Comparison of ENCODE assay signal across 7 cellular contexts in genomic region chr7:51067757-51068156, GRCh38.
DNase-seq lines count a peak whose midpoint lies in the region; ATAC-seq and TF ChIP-seq lines count a peak whose summit lies in the region.

No MANE protein-coding gene starts in this region.

- H2AFZ ChIP-seq in PC-3 (ENCODE audit: low read length): no peak overlapping the region

- no peak overlapping the region for H3K9ac ChIP-seq in PC-3 (ENCODE audit: low read length)

- no peaks in the 10 kb centered on the region for H3K27me3 ChIP-seq in PC-3 (ENCODE audit: low read length)

- TF ChIP-seq CTCF in GM10248 (IDR thresholded peaks at IDR 0.05; ENCODE audit: control extremely low read depth, extremely low read depth, low read depth, missing control alignments) (peak; percentile 45), PC-3 (conservative IDR thresholded peaks at IDR 0.05; ENCODE audit: low read depth, low read length) (peak; percentile 90)

- DNase-seq in GM10248 (ENCODE audit: extremely low spot score): peak; percentile 55
- DNase-seq in HPDE6-E6E7 (ENCODE audit: extremely low spot score): peak; percentile 33
- peak; percentile 85 for DNase-seq in PC-3
- DNase-seq in amygdala (lab: John Stamatoyannopoulos, UW): peak in 32 of 56 donors; percentile 13 to 86 (median 40)
- DNase-seq in left ventricle myocardium superior: peak; percentile 45
- peak; percentile 77 for DNase-seq in sciatic nerve (ENCODE audit: low spot score)

- peaks cover 28% of the 10 kb centered on the region for H3K4me1 ChIP-seq in PC-3 (ENCODE audit: insufficient read depth, low read length)

- ATAC-seq in PC-3 (peak; percentile 65), left ventricle myocardium superior (peak; percentile 60), sciatic nerve (peak; percentile 57), HG03442 (IDR thresholded peaks at IDR 0.05; ENCODE audit: unreplicated experiment) (no peak)

- no peaks in the 10 kb centered on the region for H3K9me3 ChIP-seq in PC-3 (ENCODE audit: low read length)

- H3K27ac ChIP-seq in PC-3 (ENCODE audit: low read length): no peak overlapping the region

- no peak overlapping the region for H3K4me3 ChIP-seq in PC-3 (ENCODE audit: low read length)

- H3K79me2 ChIP-seq in PC-3 (ENCODE audit: low read length): no peaks in the 10 kb centered on the region

- H3K36me3 ChIP-seq in PC-3 (ENCODE audit: low read depth, low read length): no peaks in the 10 kb centered on the region

- H3K4me2 ChIP-seq in PC-3 (ENCODE audit: low read length): no peak overlapping the region

- H3K9me2 ChIP-seq in PC-3 (replicated peaks; ENCODE audit: low read length): no peaks in the 10 kb centered on the region

- POLR2A ChIA-PET in GM10248 (lab: Yijun Ruan, JAX): no interaction called here
- POLR2A ChIA-PET in PC-3 (lab: Charles Lee; ENCODE audit: unreplicated experiment): no interaction called here

- CTCF ChIA-PET in GM10248 (lab: Yijun Ruan, JAX): interaction anchor here (1.0 to 2.1 kb wide), 4 partner anchors 12 to 600 kb away, joined by 3 to 5 read pairs (median 4); no protein-coding TSS in a partner anchor
- CTCF ChIA-PET in PC-3 (lab: Charles Lee): interaction anchor here (1.6 kb wide), 1 partner anchor 73 kb away, joined by 4 read pairs; no protein-coding TSS in a partner anchor

- no peaks in the 10 kb centered on the region for H4K20me1 ChIP-seq in PC-3 (ENCODE audit: low read length)

- no peaks in the 10 kb centered on the region for H3F3A ChIP-seq in PC-3 (ENCODE audit: low read length, unreplicated experiment)

- intact Hi-C loops in PC-3 (cut with micrococcal nuclease): loop anchor here (1.0 to 10.0 kb wide), 5 partner anchors 105 to 373 kb away; partner anchors contain the start of gene GRB10
- intact Hi-C loops in left ventricle myocardium superior (cut with micrococcal nuclease): loop anchor here (10.0 kb wide), 1 partner anchor 383 kb away; no protein-coding TSS in a partner anchor
- intact Hi-C loops in sciatic nerve (cut with DNase I): no loop called here

- BruUV-seq in PC-3 (replicated peaks; lab: Mats Ljungman, UMichigan): no TSS peak

Comparison
In these comparisons a context has a peak if more than half of its experiments do, and no peak if none do; other contexts are left out.
1. DNase-seq: peak in every context shown above with its lines; median percentile 85 in PC-3; 77 in sciatic nerve; 55 in GM10248; 45 in left ventricle myocardium superior; 40 in amygdala; 33 in HPDE6-E6E7.